Comparison of ENCODE assay signal across 22 cellular contexts in genomic region chr4:123249821-123250220, GRCh38.
"Had no signal": no experiment of that assay in that cellular context is flagged by ENCODE, and none has a peak within 500 bp of the region (broad histone marks: within the 10 kb centered on the region; RNA-seq: fewer than 3 reads in every experiment).

No MANE protein-coding gene starts in this region.

- H3K4me3 ChIP-seq: dorsolateral prefrontal cortex, right lobe of liver, skin epidermis, thoracic aorta, upper lobe of right lung had no signal

- H3K27ac ChIP-seq: dorsolateral prefrontal cortex, right lobe of liver, upper lobe of right lung, WERI-Rb-1 had no signal

- FAIRE-seq: colon, kidney, TTC549 had no signal

- ATAC-seq: activated CD8-positive, alpha-beta memory T cell treated with anti-CD3 and anti-CD28 coated beads, Interleukin-2, amount 10 ng/mL, durations not matched to agents 7 days and 5 days; activated CD8-positive, alpha-beta T cell treated with anti-CD3 and anti-CD28 coated beads for 36 hours; effector memory CD8-positive, alpha-beta T cell; left lobe of liver; right lobe of liver; stimulated activated memory B cell treated with anti-CD40 and anti-IgM and Interleukin-4, amounts not matched to agents 10 μg/mL and 1 μg/mL and 100 μg/mL, for 72 hours; upper lobe of right lung had no signal

- H3K9me3 ChIP-seq: right lobe of liver, thoracic aorta, upper lobe of right lung had no signal

- DNase-seq: activated CD4-positive, alpha-beta T cell treated with anti-CD3 and anti-CD28 coated beads, Interleukin-2, amount 10 ng/mL, durations not matched to agents 7 days and 5 days; activated CD4-positive, CD25-positive, alpha-beta regulatory T cell treated with anti-CD3 and anti-CD28 coated beads, Interleukin-2, amount 50 U/mL, for 72 hours; activated CD8-positive, alpha-beta memory T cell treated with anti-CD3 and anti-CD28 coated beads, Interleukin-2, amount 10 ng/mL, durations not matched to agents 7 days and 5 days; activated CD8-positive, alpha-beta T cell treated with anti-CD3 and anti-CD28 coated beads for 36 hours; activated gamma-delta T cell; activated T-cell treated with anti-CD3 and anti-CD28 coated beads for 4 hours; anterior cingulate cortex; dorsolateral prefrontal cortex; effector memory CD8-positive, alpha-beta T cell; kidney; naive B cell; occipital lobe; right lobe of liver; stimulated activated CD4-positive, alpha-beta T cell treated with anti-CD3 and anti-CD28 coated beads, Interleukin-2, amount 100 ng/mL, for 24 hours; upper lobe of right lung; WERI-Rb-1 had no signal

- H3K27me3 ChIP-seq: dorsolateral prefrontal cortex, right lobe of liver, upper lobe of right lung had no signal

- H3K4me1 ChIP-seq: right lobe of liver had no signal

- H3K36me3 ChIP-seq: thoracic aorta, upper lobe of right lung, WERI-Rb-1 had no signal
